Comparison of ENCODE assay signal across 21 cellular contexts in the genomic region with DNA sequence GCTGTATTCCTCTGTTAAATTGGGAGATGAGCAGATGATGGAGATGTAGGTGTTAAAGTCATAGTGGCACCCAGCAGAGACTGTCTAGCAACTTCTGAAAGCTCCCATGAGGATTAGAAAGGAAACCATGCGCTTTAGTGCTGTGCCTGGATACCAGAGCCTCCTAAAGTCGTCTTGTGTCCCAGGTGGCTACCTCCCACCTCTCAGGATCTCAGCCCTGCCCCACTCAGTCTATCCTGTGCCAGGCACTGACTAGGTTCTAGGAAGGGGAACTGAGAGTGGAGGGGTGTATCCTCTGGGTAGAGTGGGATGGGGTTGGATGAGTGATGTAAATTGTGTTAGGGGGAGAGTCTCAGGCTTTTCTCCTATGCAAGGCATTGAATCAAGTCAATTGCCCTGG.
DNase-seq lines count a peak whose midpoint lies in the region; ATAC-seq, FAIRE-seq and TF ChIP-seq lines count a peak whose summit lies in the region.
"Had no signal": no experiment of that assay in that cellular context is flagged by ENCODE, and none has a peak within 500 bp of the region (broad histone marks: within the 10 kb centered on the region; RNA-seq: fewer than 3 reads in every experiment).

No MANE protein-coding gene starts in this region.

- no CpG with 5 or more reads among the region's 2 CpGs for WGBS in mesendoderm (ENCODE audit: extremely low coverage, insufficient coverage, low lambda C conversion rate)

- no peak overlapping the region for H4K8ac ChIP-seq in mesendoderm (ENCODE audit: low read depth, low read length)

- peaks cover 1% of the 10 kb centered on the region for H3K79me1 ChIP-seq in mesendoderm (ENCODE audit: low read length)

- no peak for TF ChIP-seq CTCF in cardiac muscle cell (IDR thresholded peaks at IDR 0.05; ENCODE audit: low read depth, low read length)
- TF ChIP-seq CTCF in VCaP (conservative IDR thresholded peaks at IDR 0.05) = no peak
- TF ChIP-seq CTCF in upper lobe of right lung (IDR thresholded peaks at IDR 0.05) = no peak
- no peak for TF ChIP-seq CTCF in D721Med (IDR thresholded peaks at IDR 0.05; ENCODE audit: insufficient read depth, missing control alignments)

- no peak overlapping the region for H3K56ac ChIP-seq in mesendoderm (ENCODE audit: low read length)

- no peak for ATAC-seq in Right ventricle myocardium superior (ENCODE audit: poor library complexity)
- no peak for ATAC-seq in upper lobe of right lung
- ATAC-seq: A549; activated CD8-positive, alpha-beta memory T cell treated with anti-CD3 and anti-CD28 coated beads, Interleukin-2, amount 10 ng/mL, durations not matched to agents 7 days and 5 days; activated T-helper 17 cell treated with anti-CD3 and anti-CD28 coated beads, Interleukin-2, amount 50 U/mL, for 72 hours had no signal

- H3K4me1 ChIP-seq in cardiac muscle cell (ENCODE audit: low read depth) = peaks cover 32% of the 10 kb centered on the region
- peaks cover 4% of the 10 kb centered on the region for H3K4me1 ChIP-seq in mesendoderm (ENCODE audit: control insufficient read depth, low read depth, low read length)
- peaks cover 9% of the 10 kb centered on the region for H3K4me1 ChIP-seq in upper lobe of right lung

- intact Hi-C loops in Right ventricle myocardium superior (cut with DNase I) = no loop called here
- intact Hi-C loops in upper lobe of right lung (cut with DNase I) = no loop called here

- H3K27ac ChIP-seq in cardiac muscle cell = peak overlapping the region; percentile 87
- peak overlapping the region; percentile 73 for H3K27ac ChIP-seq in VCaP
- peak overlapping the region; percentile 74 for H3K27ac ChIP-seq in mesendoderm (ENCODE audit: low read depth, low read length)
- peak overlapping the region; percentile 70 for H3K27ac ChIP-seq in upper lobe of right lung
- H3K27ac ChIP-seq: A549, HL-60, ovary had no signal

- H3K9me3 ChIP-seq in cardiac muscle cell (ENCODE audit: low read depth) = no peaks in the 10 kb centered on the region
- no peaks in the 10 kb centered on the region for H3K9me3 ChIP-seq in upper lobe of right lung
- H3K9me3 ChIP-seq: A549, esophagus muscularis mucosa, left lung, ovary had no signal

- no peak overlapping the region for H3K4ac ChIP-seq in mesendoderm (ENCODE audit: low read depth, low read length)

- H2BK120ac ChIP-seq in mesendoderm (ENCODE audit: low read depth, low read length) = no peak overlapping the region

- H3K27me3 ChIP-seq in cardiac muscle cell = no peaks in the 10 kb centered on the region
- H3K27me3 ChIP-seq in mesendoderm (ENCODE audit: insufficient read depth, low read length, poor library complexity) = no peaks in the 10 kb centered on the region
- no peaks in the 10 kb centered on the region for H3K27me3 ChIP-seq in upper lobe of right lung
- H3K27me3 ChIP-seq: esophagus muscularis mucosa, left lung, ovary had no signal

- H4K5ac ChIP-seq in mesendoderm (ENCODE audit: low read length) = no peak overlapping the region

- H2AK5ac ChIP-seq in mesendoderm (ENCODE audit: low read length) = no peak overlapping the region

- H2BK5ac ChIP-seq in mesendoderm (ENCODE audit: low read length) = peak overlapping the region; percentile 77

- H3K36me3 ChIP-seq in cardiac muscle cell (no peaks in the 10 kb centered on the region), mesendoderm (ENCODE audit: control insufficient read depth, insufficient read depth, low read length) (no peaks in the 10 kb centered on the region), upper lobe of right lung (no peaks in the 10 kb centered on the region)
- H3K36me3 ChIP-seq: esophagus muscularis mucosa, left lung, ovary had no signal

- FAIRE-seq in D721Med (lab: Jason Lieb, UNC) = no peak
- FAIRE-seq: A549 had no signal

- H3K23ac ChIP-seq in mesendoderm (ENCODE audit: low read length) = peak overlapping the region; percentile 82

- H3K79me2 ChIP-seq in mesendoderm (ENCODE audit: control insufficient read depth, insufficient read depth, low read length) = no peaks in the 10 kb centered on the region

- no peak overlapping the region for H3K4me3 ChIP-seq in cardiac muscle cell
- no peak overlapping the region for H3K4me3 ChIP-seq in mesendoderm (ENCODE audit: low read length)
- no peak overlapping the region for H3K4me3 ChIP-seq in upper lobe of right lung
- H3K4me3 ChIP-seq: A549, esophagus muscularis mucosa, left lung, ovary had no signal

- no peak for DNase-seq in cardiac muscle cell (ENCODE audit: low read depth in 1 of 2, low spot score in 1 of 2)
- DNase-seq in Right ventricle myocardium superior = no peak
- peak; percentile 96 for DNase-seq in mesendoderm
- DNase-seq in upper lobe of right lung = no peak
- DNase-seq in D721Med (ENCODE audit: insufficient read length, low spot score) = no peak
- no peak for DNase-seq in AG20443 (ENCODE audit: low spot score)
- no peak for DNase-seq in GOT3 (lab: John Stamatoyannopoulos, UW)
- DNase-seq: activated CD4-positive, alpha-beta T cell treated with anti-CD3 and anti-CD28 coated beads for 4 hours; activated CD8-positive, alpha-beta memory T cell treated with anti-CD3 and anti-CD28 coated beads, Interleukin-2, amount 10 ng/mL, durations not matched to agents 7 days and 5 days; C1 segment of cervical spinal cord; effector CD4-positive, alpha-beta T cell; IMR-90; left lung; NCI-H187 treated with DMSO at 0.1 percent for 48 hours; ovary; SW 1271 had no signal

- no peak overlapping the region for H3K9ac ChIP-seq in mesendoderm (ENCODE audit: low read length)

- H3K4me2 ChIP-seq in mesendoderm (ENCODE audit: low read length) = no peak overlapping the region
- H3K4me2 ChIP-seq: A549 had no signal

- H3K18ac ChIP-seq in mesendoderm (ENCODE audit: low read length) = peak overlapping the region; percentile 11

- no peak overlapping the region for H2BK15ac ChIP-seq in mesendoderm (replicated peaks; ENCODE audit: low read depth)
